18 cellular contexts compared by ENCODE assay signal in the genomic region with DNA sequence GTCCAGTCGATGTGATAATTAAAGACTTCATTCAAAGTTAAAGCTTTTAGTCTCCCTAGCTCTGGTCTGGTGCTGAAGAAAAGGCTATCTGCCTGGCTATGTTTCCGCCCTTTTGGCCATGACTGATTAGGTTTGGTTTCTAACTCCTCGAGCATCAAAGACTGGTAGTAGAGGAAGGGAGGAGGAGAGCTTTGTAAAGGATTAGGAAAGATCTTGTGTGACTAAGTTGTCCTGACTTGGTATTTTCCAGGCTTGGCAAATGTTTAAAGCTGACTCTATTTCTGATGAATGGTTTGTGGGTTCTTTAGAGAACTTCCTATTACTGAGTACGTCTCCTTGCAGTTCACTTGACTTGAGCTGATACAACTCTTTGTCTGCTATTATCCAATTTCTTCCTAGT.
DNase-seq lines count a peak whose midpoint lies in the region; ATAC-seq and TF ChIP-seq lines count a peak whose summit lies in the region.
"Had no signal": no experiment of that assay in that cellular context is flagged by ENCODE, and none has a peak within 500 bp of the region (broad histone marks: within the 10 kb centered on the region; RNA-seq: fewer than 3 reads in every experiment).

No MANE protein-coding gene starts in this region.

- H3K27ac ChIP-seq in endodermal cell (ENCODE audit: low read depth, low read length) = no peak overlapping the region
- H3K27ac ChIP-seq in mesenchymal stem cell (ENCODE audit: low read length, poor library complexity, severe bottlenecking) = no peak overlapping the region
- no peak overlapping the region for H3K27ac ChIP-seq in ascending aorta
- H3K27ac ChIP-seq: right atrium auricular region had no signal

- H2BK12ac ChIP-seq in mesenchymal stem cell (ENCODE audit: low read length in 2 of 2) = peak overlapping the region in 1 of 2 experiments; percentile 77

- no peak overlapping the region for H3K4me2 ChIP-seq in mesenchymal stem cell (ENCODE audit: low read length, poor library complexity, severe bottlenecking)

- no peak overlapping the region for H4K8ac ChIP-seq in mesenchymal stem cell (ENCODE audit: low read length)

- no peak overlapping the region for H4K91ac ChIP-seq in mesenchymal stem cell (ENCODE audit: low read length)

- no peaks in the 10 kb centered on the region for H3K36me3 Mint-ChIP-seq in endodermal cell (ENCODE audit: low read depth)
- H3K36me3 Mint-ChIP-seq: activated naive CD4-positive, alpha-beta T cell treated with anti-CD3 and anti-CD28 coated beads, Interleukin-2, amount 10 ng/mL, durations not matched to agents 7 days and 5 days; naive B cell had no signal

- H3K4me1 Mint-ChIP-seq in endodermal cell = peaks cover 10% of the 10 kb centered on the region
- H3K4me1 Mint-ChIP-seq: activated CD4-positive, alpha-beta T cell treated with anti-CD3 and anti-CD28 coated beads, Interleukin-2, amount 10 ng/mL, durations not matched to agents 24 days and 14 days; activated naive CD4-positive, alpha-beta T cell treated with anti-CD3 and anti-CD28 coated beads, Interleukin-2, amount 10 ng/mL, durations not matched to agents 7 days and 5 days; naive B cell had no signal

- TF ChIP-seq POLR2A in NB4 (IDR thresholded peaks at IDR 0.05; ENCODE audit: extremely low read depth, insufficient read length) = no peak

- peak; percentile 57 for DNase-seq in AG09309 (ENCODE audit: low read depth)
- peak; percentile 9 for DNase-seq in NB4 (ENCODE audit: low read depth)
- DNase-seq in endodermal cell = no peak
- peak; percentile 86 for DNase-seq in mesenchymal stem cell
- no peak for DNase-seq in GOT3 (lab: John Stamatoyannopoulos, UW)
- no peak for DNase-seq in ascending aorta (ENCODE audit: low spot score in 2 of 2)
- DNase-seq: activated CD4-positive, alpha-beta T cell treated with anti-CD3 and anti-CD28 coated beads, Interleukin-2, amount 10 ng/mL, durations not matched to agents 24 days and 14 days; activated naive CD4-positive, alpha-beta T cell treated with anti-CD3 and anti-CD28 coated beads, Interleukin-2, amount 10 ng/mL, durations not matched to agents 7 days and 5 days; activated T-cell treated with anti-CD3 and anti-CD28 coated beads for 4 hours; cerebellar nuclear complex; COR-L47; left cardiac atrium; naive B cell; SHP77; stimulated activated CD4-positive, alpha-beta T cell treated with anti-CD3 and anti-CD28 coated beads, Interleukin-2, amount 100 ng/mL, for 24 hours had no signal

- no peak overlapping the region for H3K4me3 Mint-ChIP-seq in endodermal cell
- H3K4me3 Mint-ChIP-seq: activated CD4-positive, alpha-beta T cell treated with anti-CD3 and anti-CD28 coated beads, Interleukin-2, amount 10 ng/mL, durations not matched to agents 24 days and 14 days; activated naive CD4-positive, alpha-beta T cell treated with anti-CD3 and anti-CD28 coated beads, Interleukin-2, amount 10 ng/mL, durations not matched to agents 7 days and 5 days; naive B cell had no signal

- H3K79me1 ChIP-seq in mesenchymal stem cell (replicated peaks; ENCODE audit: low read length, poor library complexity, severe bottlenecking) = no peaks in the 10 kb centered on the region

- H3K9ac ChIP-seq in endodermal cell (ENCODE audit: extremely low read depth, low read length, poor library complexity, severe bottlenecking) = no peak overlapping the region
- H3K9ac ChIP-seq in mesenchymal stem cell (ENCODE audit: low read length) = peak overlapping the region; percentile 44

- H3K4me3 ChIP-seq in AG09309 (ENCODE audit: control insufficient read depth, low read depth, low read length) (no peak overlapping the region), NB4 (ENCODE audit: low read depth, low read length) (no peak overlapping the region), endodermal cell (ENCODE audit: low read length) (no peak overlapping the region), mesenchymal stem cell (ENCODE audit: insufficient read depth in 1 of 2, low read depth in 1 of 2, low read length in 2 of 2) (no peak overlapping the region), ascending aorta (no peak overlapping the region)
- H3K4me3 ChIP-seq: right atrium auricular region had no signal

- H2BK120ac ChIP-seq in mesenchymal stem cell (ENCODE audit: low read depth, low read length) = peak overlapping the region; percentile 2

- no peak overlapping the region for H2AK5ac ChIP-seq in mesenchymal stem cell (ENCODE audit: low read length, severe bottlenecking)

- TF ChIP-seq CTCF in AG09309 (IDR thresholded peaks at IDR 0.05; ENCODE audit: control insufficient read depth, insufficient read depth, low read depth, low read length, missing control alignments) (no peak), NB4 (IDR thresholded peaks at IDR 0.05; ENCODE audit: low read depth, low read length) (no peak), endodermal cell (conservative IDR thresholded peaks at IDR 0.05) (no peak), ascending aorta (IDR thresholded peaks at IDR 0.05) (no peak)

- ATAC-seq in HG02970 (IDR thresholded peaks at IDR 0.05; ENCODE audit: low FRiP score, unreplicated experiment) = no peak
- no peak for ATAC-seq in HG02885 (IDR thresholded peaks at IDR 0.05; ENCODE audit: poor library complexity, unreplicated experiment)
- ATAC-seq: left cardiac atrium had no signal

- no peaks in the 10 kb centered on the region for H3K36me3 ChIP-seq in endodermal cell (ENCODE audit: control insufficient read depth, insufficient read depth, low read length)
- no peaks in the 10 kb centered on the region for H3K36me3 ChIP-seq in mesenchymal stem cell (ENCODE audit: control insufficient read depth in 1 of 2, insufficient read depth in 2 of 2, low read depth in 1 of 2, low read length in 2 of 2)
- no peaks in the 10 kb centered on the region for H3K36me3 ChIP-seq in ascending aorta
- H3K36me3 ChIP-seq: right atrium auricular region had no signal

- H3K18ac ChIP-seq in mesenchymal stem cell (ENCODE audit: low read depth in 1 of 2, low read length in 2 of 2) = no peak overlapping the region

- H3K4ac ChIP-seq in mesenchymal stem cell (ENCODE audit: low read depth in 1 of 2, low read length in 2 of 2) = peak overlapping the region in 1 of 2 experiments; percentile 50

- no peak overlapping the region for H2BK5ac ChIP-seq in mesenchymal stem cell (ENCODE audit: low read depth, low read length, poor library complexity, severe bottlenecking)

- no peaks in the 10 kb centered on the region for H3K27me3 ChIP-seq in endodermal cell (ENCODE audit: control insufficient read depth, insufficient read depth, low read length, poor library complexity, severe bottlenecking)
- no peaks in the 10 kb centered on the region for H3K27me3 ChIP-seq in mesenchymal stem cell (ENCODE audit: control insufficient read depth in 1 of 2, insufficient read depth in 1 of 2, low read length in 2 of 2)
- no peaks in the 10 kb centered on the region for H3K27me3 ChIP-seq in ascending aorta
- H3K27me3 ChIP-seq: right atrium auricular region had no signal

- H3K4me1 ChIP-seq in endodermal cell (ENCODE audit: control insufficient read depth, insufficient read depth, low read length) (peaks cover 3% of the 10 kb centered on the region), mesenchymal stem cell (ENCODE audit: control insufficient read depth, insufficient read depth, low read depth, low read length) (no peaks in the 10 kb centered on the region), ascending aorta (no peaks in the 10 kb centered on the region)
- H3K4me1 ChIP-seq: right atrium auricular region had no signal

- 83 to 93% methylated on average over 4 of the region's 4 CpGs for WGBS in endodermal cell (ENCODE audit: insufficient coverage in 1 of 2, insufficient read length in 1 of 2), 2 experiments
- WGBS in mesenchymal stem cell = 57% methylated on average over 4 of the region's 4 CpGs

- no peak overlapping the region for H2BK15ac ChIP-seq in mesenchymal stem cell (ENCODE audit: low read depth, poor library complexity, severe bottlenecking)

- no peak overlapping the region for H2AFZ ChIP-seq in mesenchymal stem cell (ENCODE audit: low read depth, low read length)

- H3K14ac ChIP-seq in mesenchymal stem cell (ENCODE audit: low read length in 2 of 2) = no peak overlapping the region

- peaks cover 8% of the 10 kb centered on the region for H3K9me3 ChIP-seq in endodermal cell (ENCODE audit: control insufficient read depth, low read length)
- peaks cover 3% of the 10 kb centered on the region for H3K9me3 ChIP-seq in mesenchymal stem cell (ENCODE audit: control insufficient read depth, low read length)
- H3K9me3 ChIP-seq in ascending aorta = no peaks in the 10 kb centered on the region
- H3K9me3 ChIP-seq: right atrium auricular region had no signal

- no peaks in the 10 kb centered on the region for H3K27me3 Mint-ChIP-seq in endodermal cell (ENCODE audit: insufficient read depth)
- H3K27me3 Mint-ChIP-seq: activated CD4-positive, alpha-beta T cell treated with anti-CD3 and anti-CD28 coated beads, Interleukin-2, amount 10 ng/mL, durations not matched to agents 24 days and 14 days; activated naive CD4-positive, alpha-beta T cell treated with anti-CD3 and anti-CD28 coated beads, Interleukin-2, amount 10 ng/mL, durations not matched to agents 7 days and 5 days; naive B cell had no signal

- peaks cover 8% of the 10 kb centered on the region for H3K9me3 Mint-ChIP-seq in endodermal cell
- H3K9me3 Mint-ChIP-seq: activated naive CD4-positive, alpha-beta T cell treated with anti-CD3 and anti-CD28 coated beads, Interleukin-2, amount 10 ng/mL, durations not matched to agents 7 days and 5 days had no signal

- peak overlapping the region; percentile 9 for H3K27ac Mint-ChIP-seq in endodermal cell
- H3K27ac Mint-ChIP-seq: activated CD4-positive, alpha-beta T cell treated with anti-CD3 and anti-CD28 coated beads, Interleukin-2, amount 10 ng/mL, durations not matched to agents 24 days and 14 days; activated naive CD4-positive, alpha-beta T cell treated with anti-CD3 and anti-CD28 coated beads, Interleukin-2, amount 10 ng/mL, durations not matched to agents 7 days and 5 days; naive B cell had no signal

- intact Hi-C loops in ascending aorta (cut with DNase I) = no loop called here

- no peak overlapping the region for H3K23ac ChIP-seq in mesenchymal stem cell (ENCODE audit: low read length in 2 of 2)

Comparison
In these comparisons a context has a peak if more than half of its experiments do, and no peak if none do; other contexts are left out.
1. DNase-seq: peak in AG09309 (single experiment), NB4 (single experiment) and mesenchymal stem cell (single experiment); none in endodermal cell (single experiment), GOT3 (single experiment) and ascending aorta (0 of 2).